In the genomic region with DNA sequence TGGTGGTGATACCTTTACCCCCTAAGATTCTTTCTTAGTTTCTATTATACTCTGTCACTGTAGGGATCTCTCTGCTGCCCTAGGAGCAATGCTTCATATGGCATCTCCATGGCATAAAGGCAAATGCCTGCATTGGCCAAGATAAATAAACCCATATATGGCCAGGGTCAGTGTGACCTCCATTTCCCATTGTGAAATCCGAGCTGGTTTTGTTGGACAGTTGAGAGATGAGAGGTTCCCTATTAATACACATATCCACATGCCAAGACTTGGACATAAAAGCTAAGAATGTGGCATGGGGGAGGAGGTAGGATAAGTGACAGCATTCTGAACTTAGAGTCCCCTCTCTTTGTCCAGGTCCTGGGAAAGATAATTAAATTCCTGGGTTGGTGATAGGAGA, we compare ENCODE assay signal across 19 cellular contexts. TPM values are rescaled to one million over a fixed set of nuclear protein-coding genes. Genes with fewer than 3 reads are reported as not detected.
DNase-seq lines count a peak whose midpoint lies in the region; ATAC-seq and TF ChIP-seq lines count a peak whose summit lies in the region.
"Had no signal": no experiment of that assay in that cellular context is flagged by ENCODE, and none has a peak within 500 bp of the region (broad histone marks: within the 10 kb centered on the region; RNA-seq: fewer than 3 reads in every experiment).

No MANE protein-coding gene starts in this region.

- H3K36me3 ChIP-seq in psoas muscle (ENCODE audit: insufficient read depth in 1 of 2, low read depth in 1 of 2), result peaks cover 2 to 7% of the 10 kb centered on the region in 2 donors
- no peaks in the 10 kb centered on the region for H3K36me3 ChIP-seq in CD8-positive, alpha-beta memory T cell (ENCODE audit: insufficient read depth, low read length)
- H3K36me3 ChIP-seq: adrenal gland, spleen had no signal

- H3K4me3 ChIP-seq in fibroblast of pulmonary artery (replicated peaks; ENCODE audit: low read depth, low read length), result no peak overlapping the region
- H3K4me3 ChIP-seq in psoas muscle, result peak overlapping the region; percentile 65
- H3K4me3 ChIP-seq in CD8-positive, alpha-beta memory T cell (ENCODE audit: low read length), result no peak overlapping the region
- H3K4me3 ChIP-seq: adrenal gland, coronary artery, spleen had no signal

- CTCF ChIA-PET in CD8-positive, alpha-beta memory T cell (lab: Charles Lee), result interaction anchor here (1.1 kb wide), 1 partner anchor 9 kb away, joined by 3 read pairs; no protein-coding TSS in a partner anchor

- ATAC-seq in psoas muscle, result peak; percentile 21 to 69 (median 52)
- ATAC-seq: stimulated activated naive CD8-positive, alpha-beta T cell treated with anti-CD3 and anti-CD28 coated beads, Interleukin-15, amount 100 ng/mL, for 72 hours had no signal

- TF ChIP-seq CTCF in fibroblast of pulmonary artery (IDR thresholded peaks at IDR 0.05; ENCODE audit: low read length, missing control alignments) (no peak), psoas muscle (IDR thresholded peaks at IDR 0.05) (no peak)

- H3K36me3 Mint-ChIP-seq in CD8-positive, alpha-beta memory T cell, result no peaks in the 10 kb centered on the region
- H3K36me3 Mint-ChIP-seq: CD4-positive, alpha-beta memory T cell had no signal

- intact Hi-C loops in psoas muscle (cut with DNase I), result no loop called here

- no peaks in the 10 kb centered on the region for H3K4me1 Mint-ChIP-seq in CD8-positive, alpha-beta memory T cell

- H3K9me3 ChIP-seq in psoas muscle, result no peaks in the 10 kb centered on the region
- no peaks in the 10 kb centered on the region for H3K9me3 ChIP-seq in CD8-positive, alpha-beta memory T cell (ENCODE audit: low read length)
- H3K9me3 ChIP-seq: adrenal gland, spleen had no signal

- H3K27ac ChIP-seq in psoas muscle, result peak overlapping the region; percentile 89
- no peak overlapping the region for H3K27ac ChIP-seq in CD8-positive, alpha-beta memory T cell (ENCODE audit: low read depth, low read length)
- H3K27ac ChIP-seq: adrenal gland, coronary artery had no signal

- 16 to 21% (median 17%) methylated on average over 1 of the region's 1 CpG for WGBS in psoas muscle, 3 donors

- POLR2A ChIA-PET in CD8-positive, alpha-beta memory T cell (lab: Charles Lee), result no interaction called here

- H3K9me3 Mint-ChIP-seq in CD8-positive, alpha-beta memory T cell, result no peaks in the 10 kb centered on the region
- H3K9me3 Mint-ChIP-seq: CD4-positive, alpha-beta memory T cell; stimulated activated naive CD8-positive, alpha-beta T cell treated with anti-CD3 and anti-CD28 coated beads, Interleukin-15, amount 100 ng/mL, for 72 hours had no signal

- DNase-seq in HCEC 1CT, result peak; percentile 73
- DNase-seq in OCI-M1 (lab: John Stamatoyannopoulos, UW), result peak; percentile 25
- DNase-seq in fibroblast of pulmonary artery (ENCODE audit: low read depth), result peak; percentile 89
- DNase-seq in psoas muscle, result no peak
- DNase-seq in CD8-positive, alpha-beta memory T cell, result no peak
- no peak for DNase-seq in NCI-H226
- no peak for DNase-seq in DMS153 (lab: John Stamatoyannopoulos, UW)
- DNase-seq: activated CD4-positive, alpha-beta T cell treated with anti-CD3 and anti-CD28 coated beads, Interleukin-2, amount 50 U/mL, for 4 hours; CD4-positive, alpha-beta memory T cell; GDM1; NCI-H1105; NCI-H2227 treated with DMSO at 0.1 percent for 48 hours; spleen; stimulated activated naive CD8-positive, alpha-beta T cell treated with anti-CD3 and anti-CD28 coated beads, Interleukin-15, amount 100 ng/mL, for 72 hours had no signal

- H3K4me1 ChIP-seq in psoas muscle, result peaks cover 19% of the 10 kb centered on the region
- no peaks in the 10 kb centered on the region for H3K4me1 ChIP-seq in CD8-positive, alpha-beta memory T cell (ENCODE audit: insufficient read depth, low read length)

- no peak overlapping the region for H3K27ac Mint-ChIP-seq in CD8-positive, alpha-beta memory T cell
- H3K27ac Mint-ChIP-seq: stimulated activated naive CD8-positive, alpha-beta T cell treated with anti-CD3 and anti-CD28 coated beads, Interleukin-15, amount 100 ng/mL, for 72 hours had no signal

- no peaks in the 10 kb centered on the region for H3K27me3 ChIP-seq in psoas muscle (ENCODE audit: insufficient read depth in 3 of 3, low read length in 2 of 3)
- no peaks in the 10 kb centered on the region for H3K27me3 ChIP-seq in CD8-positive, alpha-beta memory T cell (ENCODE audit: insufficient read depth, low read length, poor library complexity, severe bottlenecking)
- H3K27me3 ChIP-seq: adrenal gland had no signal

- no peak overlapping the region for H3K4me3 Mint-ChIP-seq in CD8-positive, alpha-beta memory T cell
- H3K4me3 Mint-ChIP-seq: CD4-positive, alpha-beta memory T cell; stimulated activated naive CD8-positive, alpha-beta T cell treated with anti-CD3 and anti-CD28 coated beads, Interleukin-15, amount 100 ng/mL, for 72 hours had no signal

- H3K27me3 Mint-ChIP-seq in CD8-positive, alpha-beta memory T cell, result peaks cover 16 to 31% of the 10 kb centered on the region in 2 donors

RNA-seq across cellular contexts. Expression of a gene that starts 1.4 kb away (rescaled TPM):
- 1,000 to 10,000 TPM; 2,192 to 3,898 (median 3,031) TPM for total RNA-seq in psoas muscle
- polyA plus RNA-seq in psoas muscle, result 1,000 to 10,000 TPM; 1,778 to 2,728 (median 2,516) TPM
- 100 to 1,000 TPM; 802 to 863 TPM for total RNA-seq in CD8-positive, alpha-beta memory T cell
- polyA plus RNA-seq in CD8-positive, alpha-beta memory T cell, result 948 TPM

RNA-seq across cellular contexts. Expression of a gene that starts 15.6 kb away (rescaled TPM):
- total RNA-seq in psoas muscle, result not detected
- not detected for polyA plus RNA-seq in psoas muscle
- not detected for total RNA-seq in CD8-positive, alpha-beta memory T cell
- not detected for polyA plus RNA-seq in CD8-positive, alpha-beta memory T cell
- total RNA-seq: adrenal gland; CD4-positive, alpha-beta memory T cell; mesenteric fat pad; omental fat pad; spleen had no signal
- polyA plus RNA-seq: CD4-positive, alpha-beta memory T cell; esophagus; spleen had no signal

RNA-seq across cellular contexts. Expression of a gene that starts 30.2 kb away (rescaled TPM):
- 100 to 1,000 TPM in 1 of 4 donors, 10 to 100 TPM in 3; 83.9 to 121 (median 87.5) TPM for total RNA-seq in psoas muscle
- polyA plus RNA-seq in psoas muscle, result 10 to 100 TPM; 45.8 to 92.0 (median 81.9) TPM
- total RNA-seq in CD8-positive, alpha-beta memory T cell, result 100 to 1,000 TPM; 258 to 277 TPM
- polyA plus RNA-seq in CD8-positive, alpha-beta memory T cell, result 63.0 TPM

RNA-seq across cellular contexts. Expression of a gene that starts 35.7 kb away (rescaled TPM):
- total RNA-seq in psoas muscle, result 1 to 10 TPM in 1 of 4 donors, under 1 TPM in 3; 0.05 to 3.0 (median 0.26) TPM
- under 1 TPM in 1 of 3 donors, not detected in 2; 0.01 TPM for polyA plus RNA-seq in psoas muscle
- under 1 TPM in 1 of 2 experiments, not detected in 1; 0.09 TPM for total RNA-seq in CD8-positive, alpha-beta memory T cell
- 0.06 TPM for polyA plus RNA-seq in CD8-positive, alpha-beta memory T cell
- total RNA-seq: mesenteric fat pad had no signal

Comparison
In these comparisons a context has a peak if more than half of its experiments do, and no peak if none do; other contexts are left out.
1. DNase-seq: peak in HCEC 1CT (single experiment), OCI-M1 (single experiment) and fibroblast of pulmonary artery (single experiment); none in psoas muscle (0 of 2), CD8-positive, alpha-beta memory T cell (0 of 5), NCI-H226 (single experiment) and DMS153 (single experiment).